8 cellular contexts compared by ENCODE assay signal in the genomic region with DNA sequence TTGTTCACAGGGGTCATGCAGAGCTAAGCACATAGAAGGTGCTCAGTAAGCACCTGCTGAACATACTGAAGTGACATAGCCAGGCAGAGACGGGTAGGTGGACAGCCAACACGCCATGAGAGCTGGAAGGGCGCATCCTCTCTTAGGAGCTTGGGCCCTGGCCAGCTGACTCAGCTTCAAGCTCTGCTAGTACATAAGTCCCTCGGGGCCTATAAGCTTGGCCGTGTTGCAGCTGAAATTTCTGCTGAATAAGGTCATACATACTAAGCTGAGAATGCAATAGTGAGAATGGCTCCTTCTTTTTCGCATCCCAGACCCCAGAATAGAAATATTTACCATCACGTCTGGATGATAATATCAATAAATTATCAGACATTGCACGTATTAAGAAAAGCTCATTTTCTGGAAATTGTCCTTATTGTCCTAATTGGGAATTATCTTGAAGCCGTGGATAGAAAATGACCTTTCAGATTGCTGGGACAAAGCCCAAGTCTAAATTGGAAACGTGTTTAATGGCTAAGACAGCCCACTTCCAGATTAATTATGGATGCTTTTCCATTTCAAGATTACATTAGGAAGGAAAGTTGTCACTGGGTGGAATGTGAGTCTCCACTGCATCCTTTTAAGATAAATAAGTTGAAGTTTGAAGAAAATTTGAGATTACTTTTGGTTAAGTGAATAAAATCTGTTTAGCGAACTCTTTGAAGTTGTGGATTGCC.
A peak's percentile ranks its signal among the peaks of the same experiment; 100 is the strongest.
DNase-seq lines count a peak whose midpoint lies in the region; ATAC-seq and TF ChIP-seq lines count a peak whose summit lies in the region.

No MANE protein-coding gene starts in this region.

- peak; percentile 38 for DNase-seq in DMS153 (lab: John Stamatoyannopoulos, UW)
- DNase-seq in NCI-H2171 treated with DMSO at 0.1 percent for 48 hours (lab: John Stamatoyannopoulos, UW) = peak; percentile 72
- DNase-seq in epithelial cell of esophagus (ENCODE audit: low read depth) = peak; percentile 91
- DNase-seq in omental fat pad (ENCODE audit: low spot score) = peak; percentile 45
- DNase-seq in cortex of kidney (lab: John Stamatoyannopoulos, UW) = no peak
- no peak for DNase-seq in erythroblast (lab: John Stamatoyannopoulos, UW)

- TF ChIP-seq POLR2A in erythroblast (IDR thresholded peaks at IDR 0.05; ENCODE audit: low read length) = no peak

- TF ChIP-seq CTCF in epithelial cell of esophagus (IDR thresholded peaks at IDR 0.05; ENCODE audit: insufficient read depth, low read depth, low read length, missing control alignments) (no peak), omental fat pad (IDR thresholded peaks at IDR 0.05) (no peak)

- H3K4me3 ChIP-seq in epithelial cell of esophagus (ENCODE audit: low read length) = no peak overlapping the region

- ATAC-seq in omental fat pad (ENCODE audit: low FRiP score) = no peak
- ATAC-seq in GM21526 (IDR thresholded peaks at IDR 0.05; ENCODE audit: low FRiP score, unreplicated experiment) = no peak
- ATAC-seq in HG02610 (IDR thresholded peaks at IDR 0.05; ENCODE audit: unreplicated experiment) = no peak

Comparison
In these comparisons a context has a peak if more than half of its experiments do, and no peak if none do; other contexts are left out.
1. DNase-seq: peak in DMS153 (single experiment), NCI-H2171 treated with DMSO at 0.1 percent for 48 hours (single experiment), epithelial cell of esophagus (single experiment) and omental fat pad (single experiment); none in cortex of kidney (single experiment) and erythroblast (0 of 2).